In genomic region chr12:102399653-102400052, GRCh38 we compare ENCODE assay signal across 8 cellular contexts.
"Had no signal": no experiment of that assay in that cellular context is flagged by ENCODE, and none has a peak within 500 bp of the region (broad histone marks: within the 10 kb centered on the region; RNA-seq: fewer than 3 reads in every experiment).

No MANE protein-coding gene starts in this region.

- FAIRE-seq: G401.6, GM12878, GM12891, GM12892, GM18507, GM19239 had no signal

- H3K4me3 ChIP-seq: GM12878 had no signal

- ATAC-seq: GM12878 had no signal

- DNase-seq: GDM1, GF-D8 had no signal
